15 cellular contexts compared by ENCODE assay signal in genomic region chr3:170256597-170256996, GRCh38.
"Had no signal": no experiment of that assay in that cellular context is flagged by ENCODE, and none has a peak within 500 bp of the region (broad histone marks: within the 10 kb centered on the region; RNA-seq: fewer than 3 reads in every experiment).

No MANE protein-coding gene starts in this region.

- H3K4me3 Mint-ChIP-seq: activated B cell treated with CpG ODN at 0.5 μM for 24 hours, T-helper 17 cell had no signal

- ATAC-seq: left colon, T-helper 17 cell had no signal

- H3K36me3 ChIP-seq: colonic mucosa had no signal

- H3K27ac ChIP-seq: adrenal gland, colonic mucosa, esophagus squamous epithelium, parathyroid adenoma, tibial nerve had no signal

- H3K27me3 Mint-ChIP-seq: activated B cell treated with CpG ODN at 0.5 μM for 24 hours, T-helper 17 cell had no signal

- H3K27ac Mint-ChIP-seq: activated B cell treated with CpG ODN at 0.5 μM for 24 hours, T-helper 17 cell had no signal

- H3K9me3 ChIP-seq: adrenal gland, colonic mucosa had no signal

- DNase-seq: activated B cell treated with CpG ODN at 0.5 μM for 24 hours; activated CD4-positive, alpha-beta T cell treated with anti-CD3 and anti-CD28 coated beads, Interleukin-2, amount 50 U/mL, for 4 hours; activated CD8-positive, alpha-beta memory T cell treated with anti-CD3 and anti-CD28 coated beads, Interleukin-2, amount 50 U/mL, for 48 hours; activated effector memory CD4-positive, alpha-beta T cell treated with anti-CD3 and anti-CD28 coated beads, Interleukin-2, amount 50 U/mL, for 16 hours; adrenal gland; caudate nucleus; colonic mucosa; esophagus squamous epithelium; foreskin fibroblast; left colon; midbrain; T-helper 17 cell had no signal

- H3K4me3 ChIP-seq: adrenal gland, colonic mucosa, esophagus squamous epithelium, lung, tibial nerve had no signal

- H3K4me1 ChIP-seq: colonic mucosa, parathyroid adenoma, tibial nerve had no signal

- H2AFZ ChIP-seq: parathyroid adenoma had no signal

- H3K27me3 ChIP-seq: adrenal gland, colonic mucosa, esophagus squamous epithelium, tibial nerve had no signal
